In the genomic region with DNA sequence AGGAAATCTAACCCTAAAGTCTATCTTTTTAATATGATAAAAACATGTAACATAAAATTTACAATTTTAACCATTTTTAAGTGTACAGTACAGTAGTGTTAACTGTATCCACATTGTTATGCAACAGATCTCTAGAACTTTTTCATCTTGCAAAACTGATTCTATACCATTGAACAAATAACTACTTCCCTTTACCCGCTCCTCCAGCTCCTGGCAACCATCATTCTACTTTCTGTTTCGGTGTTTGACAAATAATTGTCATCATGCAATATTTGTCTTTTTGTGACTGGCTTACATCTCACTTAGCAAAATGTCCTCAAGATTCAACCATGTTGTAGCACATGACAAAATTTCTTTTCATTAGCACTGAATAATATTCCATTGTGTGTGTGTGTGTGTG, we compare ENCODE assay signal across 1 cellular context.
TF ChIP-seq lines count a peak whose summit lies in the region.

No MANE protein-coding gene starts in this region.

TF ChIP-seq in SK-N-SH treated with all-trans-retinoic acid at 6 μM for 48 hours, 23 proteins besides CTCF, POLR2A, EP300 and RAD21 (continued from another document):
- TF ChIP-seq, protein P1, sequence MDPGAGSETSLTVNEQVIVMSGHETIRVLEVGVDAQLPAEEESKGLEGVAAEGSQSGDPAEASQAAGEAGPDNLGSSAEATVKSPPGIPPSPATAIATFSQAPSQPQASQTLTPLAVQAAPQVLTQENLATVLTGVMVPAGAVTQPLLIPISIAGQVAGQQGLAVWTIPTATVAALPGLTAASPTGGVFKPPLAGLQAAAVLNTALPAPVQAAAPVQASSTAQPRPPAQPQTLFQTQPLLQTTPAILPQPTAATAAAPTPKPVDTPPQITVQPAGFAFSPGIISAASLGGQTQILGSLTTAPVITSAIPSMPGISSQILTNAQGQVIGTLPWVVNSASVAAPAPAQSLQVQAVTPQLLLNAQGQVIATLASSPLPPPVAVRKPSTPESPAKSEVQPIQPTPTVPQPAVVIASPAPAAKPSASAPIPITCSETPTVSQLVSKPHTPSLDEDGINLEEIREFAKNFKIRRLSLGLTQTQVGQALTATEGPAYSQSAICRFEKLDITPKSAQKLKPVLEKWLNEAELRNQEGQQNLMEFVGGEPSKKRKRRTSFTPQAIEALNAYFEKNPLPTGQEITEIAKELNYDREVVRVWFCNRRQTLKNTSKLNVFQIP (CRISPR knock-in tag; IDR thresholded peaks at IDR 0.05; ENCODE audit: borderline replicate concordance, low read depth) = no peak
- TF ChIP-seq PPARA (CRISPR knock-in tag; IDR thresholded peaks at IDR 0.05; ENCODE audit: borderline replicate concordance) = no peak
- no peak for TF ChIP-seq TOX (CRISPR knock-in tag; IDR thresholded peaks at IDR 0.05; ENCODE audit: borderline replicate concordance)
